Comparison of ENCODE assay signal across 1 cellular context in the genomic region with DNA sequence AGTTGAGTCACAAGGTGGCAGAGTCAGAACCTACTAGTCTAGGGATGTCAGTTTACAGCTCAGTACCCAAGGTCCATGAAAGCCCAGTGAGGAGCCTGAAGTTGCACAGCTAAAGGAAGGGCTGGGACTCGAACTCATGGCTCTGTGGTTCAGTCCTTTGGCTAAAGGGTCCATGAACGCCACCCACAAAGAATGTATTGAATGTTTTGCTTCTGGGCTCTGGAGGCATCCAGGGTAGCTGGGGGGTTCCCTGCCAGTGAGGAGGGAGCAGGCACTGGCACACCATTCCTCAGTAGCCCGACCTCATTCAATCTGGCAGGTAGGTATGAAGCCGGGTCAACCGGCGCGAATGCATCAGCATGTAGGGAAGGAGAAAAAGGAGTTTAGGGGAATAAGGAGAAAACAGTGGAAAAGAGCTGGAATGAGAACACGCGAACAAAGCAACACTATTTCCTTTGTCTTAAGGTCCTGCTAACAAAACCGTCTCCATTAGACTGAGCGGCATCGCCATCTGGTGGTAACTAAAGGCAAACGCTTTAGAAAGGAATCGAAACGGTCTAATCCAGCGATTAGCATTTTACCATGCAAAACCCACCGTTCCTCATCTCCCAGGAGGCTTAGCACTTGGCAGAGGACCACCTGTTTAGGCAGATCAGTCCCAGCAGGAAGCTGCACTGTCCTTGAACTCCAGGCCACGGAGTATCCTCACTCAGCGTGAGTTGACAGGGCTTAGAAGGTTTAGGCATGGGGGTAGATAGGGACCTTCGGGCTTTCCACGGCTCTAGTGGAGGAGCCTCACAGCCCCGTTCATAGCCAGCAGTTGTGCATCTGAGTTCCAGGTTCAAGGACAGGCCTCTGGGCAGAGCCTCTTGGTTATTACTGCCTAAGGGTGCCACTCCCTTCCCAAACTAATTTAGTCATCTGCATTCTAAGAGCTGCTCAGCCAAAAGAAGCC.
TF ChIP-seq lines count a peak whose summit lies in the region.

No MANE protein-coding gene starts in this region.

TF ChIP-seq in K562, 482 proteins besides CTCF, POLR2A, EP300 and RAD21 (continued from another document and continues in another):
- TF ChIP-seq, protein P1, sequence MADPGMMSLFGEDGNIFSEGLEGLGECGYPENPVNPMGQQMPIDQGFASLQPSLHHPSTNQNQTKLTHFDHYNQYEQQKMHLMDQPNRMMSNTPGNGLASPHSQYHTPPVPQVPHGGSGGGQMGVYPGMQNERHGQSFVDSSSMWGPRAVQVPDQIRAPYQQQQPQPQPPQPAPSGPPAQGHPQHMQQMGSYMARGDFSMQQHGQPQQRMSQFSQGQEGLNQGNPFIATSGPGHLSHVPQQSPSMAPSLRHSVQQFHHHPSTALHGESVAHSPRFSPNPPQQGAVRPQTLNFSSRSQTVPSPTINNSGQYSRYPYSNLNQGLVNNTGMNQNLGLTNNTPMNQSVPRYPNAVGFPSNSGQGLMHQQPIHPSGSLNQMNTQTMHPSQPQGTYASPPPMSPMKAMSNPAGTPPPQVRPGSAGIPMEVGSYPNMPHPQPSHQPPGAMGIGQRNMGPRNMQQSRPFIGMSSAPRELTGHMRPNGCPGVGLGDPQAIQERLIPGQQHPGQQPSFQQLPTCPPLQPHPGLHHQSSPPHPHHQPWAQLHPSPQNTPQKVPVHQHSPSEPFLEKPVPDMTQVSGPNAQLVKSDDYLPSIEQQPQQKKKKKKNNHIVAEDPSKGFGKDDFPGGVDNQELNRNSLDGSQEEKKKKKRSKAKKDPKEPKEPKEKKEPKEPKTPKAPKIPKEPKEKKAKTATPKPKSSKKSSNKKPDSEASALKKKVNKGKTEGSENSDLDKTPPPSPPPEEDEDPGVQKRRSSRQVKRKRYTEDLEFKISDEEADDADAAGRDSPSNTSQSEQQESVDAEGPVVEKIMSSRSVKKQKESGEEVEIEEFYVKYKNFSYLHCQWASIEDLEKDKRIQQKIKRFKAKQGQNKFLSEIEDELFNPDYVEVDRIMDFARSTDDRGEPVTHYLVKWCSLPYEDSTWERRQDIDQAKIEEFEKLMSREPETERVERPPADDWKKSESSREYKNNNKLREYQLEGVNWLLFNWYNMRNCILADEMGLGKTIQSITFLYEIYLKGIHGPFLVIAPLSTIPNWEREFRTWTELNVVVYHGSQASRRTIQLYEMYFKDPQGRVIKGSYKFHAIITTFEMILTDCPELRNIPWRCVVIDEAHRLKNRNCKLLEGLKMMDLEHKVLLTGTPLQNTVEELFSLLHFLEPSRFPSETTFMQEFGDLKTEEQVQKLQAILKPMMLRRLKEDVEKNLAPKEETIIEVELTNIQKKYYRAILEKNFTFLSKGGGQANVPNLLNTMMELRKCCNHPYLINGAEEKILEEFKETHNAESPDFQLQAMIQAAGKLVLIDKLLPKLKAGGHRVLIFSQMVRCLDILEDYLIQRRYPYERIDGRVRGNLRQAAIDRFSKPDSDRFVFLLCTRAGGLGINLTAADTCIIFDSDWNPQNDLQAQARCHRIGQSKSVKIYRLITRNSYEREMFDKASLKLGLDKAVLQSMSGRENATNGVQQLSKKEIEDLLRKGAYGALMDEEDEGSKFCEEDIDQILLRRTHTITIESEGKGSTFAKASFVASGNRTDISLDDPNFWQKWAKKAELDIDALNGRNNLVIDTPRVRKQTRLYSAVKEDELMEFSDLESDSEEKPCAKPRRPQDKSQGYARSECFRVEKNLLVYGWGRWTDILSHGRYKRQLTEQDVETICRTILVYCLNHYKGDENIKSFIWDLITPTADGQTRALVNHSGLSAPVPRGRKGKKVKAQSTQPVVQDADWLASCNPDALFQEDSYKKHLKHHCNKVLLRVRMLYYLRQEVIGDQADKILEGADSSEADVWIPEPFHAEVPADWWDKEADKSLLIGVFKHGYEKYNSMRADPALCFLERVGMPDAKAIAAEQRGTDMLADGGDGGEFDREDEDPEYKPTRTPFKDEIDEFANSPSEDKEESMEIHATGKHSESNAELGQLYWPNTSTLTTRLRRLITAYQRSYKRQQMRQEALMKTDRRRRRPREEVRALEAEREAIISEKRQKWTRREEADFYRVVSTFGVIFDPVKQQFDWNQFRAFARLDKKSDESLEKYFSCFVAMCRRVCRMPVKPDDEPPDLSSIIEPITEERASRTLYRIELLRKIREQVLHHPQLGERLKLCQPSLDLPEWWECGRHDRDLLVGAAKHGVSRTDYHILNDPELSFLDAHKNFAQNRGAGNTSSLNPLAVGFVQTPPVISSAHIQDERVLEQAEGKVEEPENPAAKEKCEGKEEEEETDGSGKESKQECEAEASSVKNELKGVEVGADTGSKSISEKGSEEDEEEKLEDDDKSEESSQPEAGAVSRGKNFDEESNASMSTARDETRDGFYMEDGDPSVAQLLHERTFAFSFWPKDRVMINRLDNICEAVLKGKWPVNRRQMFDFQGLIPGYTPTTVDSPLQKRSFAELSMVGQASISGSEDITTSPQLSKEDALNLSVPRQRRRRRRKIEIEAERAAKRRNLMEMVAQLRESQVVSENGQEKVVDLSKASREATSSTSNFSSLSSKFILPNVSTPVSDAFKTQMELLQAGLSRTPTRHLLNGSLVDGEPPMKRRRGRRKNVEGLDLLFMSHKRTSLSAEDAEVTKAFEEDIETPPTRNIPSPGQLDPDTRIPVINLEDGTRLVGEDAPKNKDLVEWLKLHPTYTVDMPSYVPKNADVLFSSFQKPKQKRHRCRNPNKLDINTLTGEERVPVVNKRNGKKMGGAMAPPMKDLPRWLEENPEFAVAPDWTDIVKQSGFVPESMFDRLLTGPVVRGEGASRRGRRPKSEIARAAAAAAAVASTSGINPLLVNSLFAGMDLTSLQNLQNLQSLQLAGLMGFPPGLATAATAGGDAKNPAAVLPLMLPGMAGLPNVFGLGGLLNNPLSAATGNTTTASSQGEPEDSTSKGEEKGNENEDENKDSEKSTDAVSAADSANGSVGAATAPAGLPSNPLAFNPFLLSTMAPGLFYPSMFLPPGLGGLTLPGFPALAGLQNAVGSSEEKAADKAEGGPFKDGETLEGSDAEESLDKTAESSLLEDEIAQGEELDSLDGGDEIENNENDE (IDR thresholded peaks at IDR 0.05; ENCODE audit: low read depth, low read length): peak; percentile 35
- no peak for TF ChIP-seq NR1H2 (CRISPR knock-in tag; IDR thresholded peaks at IDR 0.05)
- TF ChIP-seq, protein P2, sequence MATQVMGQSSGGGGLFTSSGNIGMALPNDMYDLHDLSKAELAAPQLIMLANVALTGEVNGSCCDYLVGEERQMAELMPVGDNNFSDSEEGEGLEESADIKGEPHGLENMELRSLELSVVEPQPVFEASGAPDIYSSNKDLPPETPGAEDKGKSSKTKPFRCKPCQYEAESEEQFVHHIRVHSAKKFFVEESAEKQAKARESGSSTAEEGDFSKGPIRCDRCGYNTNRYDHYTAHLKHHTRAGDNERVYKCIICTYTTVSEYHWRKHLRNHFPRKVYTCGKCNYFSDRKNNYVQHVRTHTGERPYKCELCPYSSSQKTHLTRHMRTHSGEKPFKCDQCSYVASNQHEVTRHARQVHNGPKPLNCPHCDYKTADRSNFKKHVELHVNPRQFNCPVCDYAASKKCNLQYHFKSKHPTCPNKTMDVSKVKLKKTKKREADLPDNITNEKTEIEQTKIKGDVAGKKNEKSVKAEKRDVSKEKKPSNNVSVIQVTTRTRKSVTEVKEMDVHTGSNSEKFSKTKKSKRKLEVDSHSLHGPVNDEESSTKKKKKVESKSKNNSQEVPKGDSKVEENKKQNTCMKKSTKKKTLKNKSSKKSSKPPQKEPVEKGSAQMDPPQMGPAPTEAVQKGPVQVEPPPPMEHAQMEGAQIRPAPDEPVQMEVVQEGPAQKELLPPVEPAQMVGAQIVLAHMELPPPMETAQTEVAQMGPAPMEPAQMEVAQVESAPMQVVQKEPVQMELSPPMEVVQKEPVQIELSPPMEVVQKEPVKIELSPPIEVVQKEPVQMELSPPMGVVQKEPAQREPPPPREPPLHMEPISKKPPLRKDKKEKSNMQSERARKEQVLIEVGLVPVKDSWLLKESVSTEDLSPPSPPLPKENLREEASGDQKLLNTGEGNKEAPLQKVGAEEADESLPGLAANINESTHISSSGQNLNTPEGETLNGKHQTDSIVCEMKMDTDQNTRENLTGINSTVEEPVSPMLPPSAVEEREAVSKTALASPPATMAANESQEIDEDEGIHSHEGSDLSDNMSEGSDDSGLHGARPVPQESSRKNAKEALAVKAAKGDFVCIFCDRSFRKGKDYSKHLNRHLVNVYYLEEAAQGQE (CRISPR knock-in tag; IDR thresholded peaks at IDR 0.05; ENCODE audit: low read depth): 0 out of 2 replicates have a peak, but pooled peaks have one; percentile 25
- TF ChIP-seq SRSF3 (IDR thresholded peaks at IDR 0.05; ENCODE audit: insufficient read depth, low read length): no peak
- peak; percentile 49; the same call in 1 of the 2 replicates for TF ChIP-seq POLR2AphosphoS5 (IDR thresholded peaks at IDR 0.05; ENCODE audit: control insufficient read depth, insufficient read depth, low read depth, low read length)
- TF ChIP-seq MCM7 (IDR thresholded peaks at IDR 0.05): no peak
- 0 out of 2 replicates have a peak, but pooled peaks have one; percentile 15 for TF ChIP-seq MAFK (IDR thresholded peaks at IDR 0.05; ENCODE audit: low read length)
- TF ChIP-seq, protein P3, sequence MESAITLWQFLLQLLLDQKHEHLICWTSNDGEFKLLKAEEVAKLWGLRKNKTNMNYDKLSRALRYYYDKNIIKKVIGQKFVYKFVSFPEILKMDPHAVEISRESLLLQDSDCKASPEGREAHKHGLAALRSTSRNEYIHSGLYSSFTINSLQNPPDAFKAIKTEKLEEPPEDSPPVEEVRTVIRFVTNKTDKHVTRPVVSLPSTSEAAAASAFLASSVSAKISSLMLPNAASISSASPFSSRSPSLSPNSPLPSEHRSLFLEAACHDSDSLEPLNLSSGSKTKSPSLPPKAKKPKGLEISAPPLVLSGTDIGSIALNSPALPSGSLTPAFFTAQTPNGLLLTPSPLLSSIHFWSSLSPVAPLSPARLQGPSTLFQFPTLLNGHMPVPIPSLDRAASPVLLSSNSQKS (CRISPR knock-in tag; IDR thresholded peaks at IDR 0.05): no peak
- TF ChIP-seq, protein P4, sequence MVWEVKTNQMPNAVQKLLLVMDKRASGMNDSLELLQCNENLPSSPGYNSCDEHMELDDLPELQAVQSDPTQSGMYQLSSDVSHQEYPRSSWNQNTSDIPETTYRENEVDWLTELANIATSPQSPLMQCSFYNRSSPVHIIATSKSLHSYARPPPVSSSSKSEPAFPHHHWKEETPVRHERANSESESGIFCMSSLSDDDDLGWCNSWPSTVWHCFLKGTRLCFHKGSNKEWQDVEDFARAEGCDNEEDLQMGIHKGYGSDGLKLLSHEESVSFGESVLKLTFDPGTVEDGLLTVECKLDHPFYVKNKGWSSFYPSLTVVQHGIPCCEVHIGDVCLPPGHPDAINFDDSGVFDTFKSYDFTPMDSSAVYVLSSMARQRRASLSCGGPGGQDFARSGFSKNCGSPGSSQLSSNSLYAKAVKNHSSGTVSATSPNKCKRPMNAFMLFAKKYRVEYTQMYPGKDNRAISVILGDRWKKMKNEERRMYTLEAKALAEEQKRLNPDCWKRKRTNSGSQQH (CRISPR knock-in tag; IDR thresholded peaks at IDR 0.05): peak; percentile 75; the same call in 1 of the 2 replicates
- TF ChIP-seq SIRT6 (IDR thresholded peaks at IDR 0.05; ENCODE audit: low read depth, low read length): no peak
- peak; percentile 63; the same call in 1 of the 2 replicates for TF ChIP-seq SMARCE1 (IDR thresholded peaks at IDR 0.05)
- TF ChIP-seq ZNF324 (CRISPR knock-in tag; IDR thresholded peaks at IDR 0.05): 0 out of 2 replicates have a peak, but pooled peaks have one; percentile 13
- no peak for TF ChIP-seq TAF15 (IDR thresholded peaks at IDR 0.05; ENCODE audit: low read depth, low read length)
- TF ChIP-seq TSC22D4 (tag; IDR thresholded peaks at IDR 0.05): no peak
- TF ChIP-seq RBM22 (IDR thresholded peaks at IDR 0.05; ENCODE audit: low read depth, low read length, poor library complexity, severe bottlenecking): no peak
- no peak for TF ChIP-seq ZNF184 (CRISPR knock-in tag; IDR thresholded peaks at IDR 0.05)
- TF ChIP-seq MAZ (CRISPR knock-in tag; conservative IDR thresholded peaks at IDR 0.05 in 1 of 2, IDR thresholded peaks at IDR 0.05 in 1 of 2): peak in 1 of 2 experiments; percentile 33; a peak in 1 of 4 replicates
- no peak for TF ChIP-seq SAFB2 (IDR thresholded peaks at IDR 0.05; ENCODE audit: borderline replicate concordance, low read depth, low read length, severe bottlenecking)
- no peak for TF ChIP-seq SAFB (IDR thresholded peaks at IDR 0.05; ENCODE audit: borderline replicate concordance, low read depth, low read length)
- TF ChIP-seq, protein P5, sequence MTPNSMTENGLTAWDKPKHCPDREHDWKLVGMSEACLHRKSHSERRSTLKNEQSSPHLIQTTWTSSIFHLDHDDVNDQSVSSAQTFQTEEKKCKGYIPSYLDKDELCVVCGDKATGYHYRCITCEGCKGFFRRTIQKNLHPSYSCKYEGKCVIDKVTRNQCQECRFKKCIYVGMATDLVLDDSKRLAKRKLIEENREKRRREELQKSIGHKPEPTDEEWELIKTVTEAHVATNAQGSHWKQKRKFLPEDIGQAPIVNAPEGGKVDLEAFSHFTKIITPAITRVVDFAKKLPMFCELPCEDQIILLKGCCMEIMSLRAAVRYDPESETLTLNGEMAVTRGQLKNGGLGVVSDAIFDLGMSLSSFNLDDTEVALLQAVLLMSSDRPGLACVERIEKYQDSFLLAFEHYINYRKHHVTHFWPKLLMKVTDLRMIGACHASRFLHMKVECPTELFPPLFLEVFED (CRISPR knock-in tag; conservative IDR thresholded peaks at IDR 0.05): peak; percentile 82
- TF ChIP-seq RHOXF2B (CRISPR knock-in tag; conservative IDR thresholded peaks at IDR 0.05): no peak
- no peak for TF ChIP-seq ZNF408 (CRISPR knock-in tag; IDR thresholded peaks at IDR 0.05; ENCODE audit: low read depth)
- no peak for TF ChIP-seq BCL6 (CRISPR knock-in tag; IDR thresholded peaks at IDR 0.05)
- TF ChIP-seq XRCC4 (IDR thresholded peaks at IDR 0.05; ENCODE audit: extremely low read depth, insufficient read depth, insufficient read length): no peak
- no peak for TF ChIP-seq ZNF668 (CRISPR knock-in tag; IDR thresholded peaks at IDR 0.05)
- TF ChIP-seq LCOR (CRISPR knock-in tag; IDR thresholded peaks at IDR 0.05): peak; percentile 52; the same call in 1 of the 2 replicates
- TF ChIP-seq, protein P6, sequence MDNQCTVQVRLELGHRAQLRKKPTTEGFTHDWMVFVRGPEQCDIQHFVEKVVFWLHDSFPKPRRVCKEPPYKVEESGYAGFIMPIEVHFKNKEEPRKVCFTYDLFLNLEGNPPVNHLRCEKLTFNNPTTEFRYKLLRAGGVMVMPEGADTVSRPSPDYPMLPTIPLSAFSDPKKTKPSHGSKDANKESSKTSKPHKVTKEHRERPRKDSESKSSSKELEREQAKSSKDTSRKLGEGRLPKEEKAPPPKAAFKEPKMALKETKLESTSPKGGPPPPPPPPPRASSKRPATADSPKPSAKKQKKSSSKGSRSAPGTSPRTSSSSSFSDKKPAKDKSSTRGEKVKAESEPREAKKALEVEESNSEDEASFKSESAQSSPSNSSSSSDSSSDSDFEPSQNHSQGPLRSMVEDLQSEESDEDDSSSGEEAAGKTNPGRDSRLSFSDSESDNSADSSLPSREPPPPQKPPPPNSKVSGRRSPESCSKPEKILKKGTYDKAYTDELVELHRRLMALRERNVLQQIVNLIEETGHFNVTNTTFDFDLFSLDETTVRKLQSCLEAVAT (IDR thresholded peaks at IDR 0.05): peak in 1 of 2 experiments; percentile 17; a peak in 2 of 4 replicates
- TF ChIP-seq TBP (optimal IDR thresholded peaks at IDR 0.05; ENCODE audit: low read depth, low read length): peak; percentile 55
- TF ChIP-seq ZNF143 (CRISPR knock-in tag; IDR thresholded peaks at IDR 0.05): peak; percentile 11; the same call in 1 of the 2 replicates
- no peak for TF ChIP-seq HLTF (IDR thresholded peaks at IDR 0.05)
- peak; percentile 56 to 58; a peak in 3 of 4 replicates for TF ChIP-seq TBL1XR1 (IDR thresholded peaks at IDR 0.05; ENCODE audit: low read length in 2 of 2)
- no peak for TF ChIP-seq ZNF444 (CRISPR knock-in tag; IDR thresholded peaks at IDR 0.05)
- peak in 1 of 2 experiments; percentile 41; a peak in 2 of 4 replicates for TF ChIP-seq RCOR1 (IDR thresholded peaks at IDR 0.05; ENCODE audit: borderline replicate concordance in 1 of 2, low read depth in 2 of 2, low read length in 2 of 2)
- TF ChIP-seq DDX20 (tag; IDR thresholded peaks at IDR 0.05; ENCODE audit: low read depth): no peak
- 0 out of 2 replicates have a peak, but pooled peaks have one; percentile 17 for TF ChIP-seq MYNN (IDR thresholded peaks at IDR 0.05)
- no peak for TF ChIP-seq MYNN (CRISPR knock-in tag; IDR thresholded peaks at IDR 0.05)
